Comparison of ENCODE assay signal across 21 cellular contexts in the genomic region with DNA sequence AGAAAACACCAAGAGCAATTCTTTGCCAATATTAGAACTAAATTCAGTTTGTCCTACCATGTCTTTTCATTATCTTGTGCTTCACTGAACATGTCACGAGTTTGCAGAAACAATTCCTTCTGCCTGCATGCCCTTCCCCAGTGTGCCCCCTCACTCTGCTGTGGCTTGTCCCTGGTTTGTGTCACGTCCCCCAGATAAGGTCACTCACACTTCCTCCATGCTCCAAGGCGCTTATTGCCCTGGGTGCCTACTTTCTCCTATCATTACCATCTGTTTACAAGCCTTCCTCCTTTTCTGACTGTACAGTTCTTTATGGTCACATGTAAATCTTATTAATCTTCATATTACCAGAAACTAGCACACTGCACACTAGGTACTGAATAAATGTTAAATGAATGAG.
"Had no signal": no experiment of that assay in that cellular context is flagged by ENCODE, and none has a peak within 500 bp of the region (broad histone marks: within the 10 kb centered on the region; RNA-seq: fewer than 3 reads in every experiment).

No MANE protein-coding gene starts in this region.

- H3K27me3 Mint-ChIP-seq: stimulated activated memory B cell treated with anti-CD40 and anti-IgM and Interleukin-4, amounts not matched to agents 10 μg/mL and 1 μg/mL and 100 μg/mL, for 72 hours; stimulated activated naive CD8-positive, alpha-beta T cell treated with anti-CD3 and anti-CD28 coated beads, Interleukin-15, Interleukin-2, amounts not matched to agents 100 ng/mL and 50 ng/mL, for 24 hours had no signal

- H3K27ac Mint-ChIP-seq: immature natural killer cell; natural killer cell; neural progenitor cell; stimulated activated memory B cell treated with anti-CD40 and anti-IgM and Interleukin-4, amounts not matched to agents 10 μg/mL and 1 μg/mL and 100 μg/mL, for 72 hours; stimulated activated naive CD8-positive, alpha-beta T cell treated with anti-CD3 and anti-CD28 coated beads, Interleukin-15, Interleukin-2, amounts not matched to agents 100 ng/mL and 50 ng/mL, for 24 hours had no signal

- H3K4me1 ChIP-seq: heart right ventricle, neural progenitor cell, right lobe of liver, tibial artery, upper lobe of left lung, uterus had no signal

- H3K4me3 ChIP-seq: heart right ventricle, neural progenitor cell, ovary, right lobe of liver, tibial artery, upper lobe of left lung, uterus had no signal

- H3K9me3 ChIP-seq: heart right ventricle, ovary, right lobe of liver, tibial artery, upper lobe of left lung, uterus had no signal

- H3K27ac ChIP-seq: heart right ventricle, neural progenitor cell, ovary, right lobe of liver, tibial artery, upper lobe of left lung, uterus had no signal

- H3K36me3 Mint-ChIP-seq: immature natural killer cell; natural killer cell; neural progenitor cell; stimulated activated memory B cell treated with anti-CD40 and anti-IgM and Interleukin-4, amounts not matched to agents 10 μg/mL and 1 μg/mL and 100 μg/mL, for 72 hours had no signal

- H3K9me3 Mint-ChIP-seq: neural progenitor cell had no signal

- ATAC-seq: esophagus mucosa; heart right ventricle; left cardiac atrium; left ventricle myocardium superior; natural killer cell; right lobe of liver; stimulated activated memory B cell treated with anti-CD40 and anti-IgM and Interleukin-4, amounts not matched to agents 10 μg/mL and 1 μg/mL and 100 μg/mL, for 72 hours had no signal

- DNase-seq: effector memory CD4-positive, alpha-beta T cell; heart right ventricle; hypothalamus; immature natural killer cell; kidney; left cardiac atrium; left ventricle myocardium superior; natural killer cell; nucleus accumbens; ovary; right lobe of liver; stimulated activated CD4-positive, alpha-beta T cell treated with anti-CD3 and anti-CD28 coated beads, Interleukin-15, amount 100 ng/mL, for 24 hours; stimulated activated CD4-positive, alpha-beta T cell treated with anti-CD3 and anti-CD28 coated beads, Interleukin-1b, Interleukin-23, amount 100 ng/mL, for 48 hours; stimulated activated CD4-positive, alpha-beta T cell treated with anti-CD3 and anti-CD28 coated beads, Interleukin-4, amount 100 ng/mL, for 24 hours; tibial artery; upper lobe of left lung; uterus had no signal

- H3K27me3 ChIP-seq: heart right ventricle, neural progenitor cell, ovary, right lobe of liver, tibial artery, upper lobe of left lung, uterus had no signal

- H3K4me3 Mint-ChIP-seq: immature natural killer cell; natural killer cell; neural progenitor cell; stimulated activated memory B cell treated with anti-CD40 and anti-IgM and Interleukin-4, amounts not matched to agents 10 μg/mL and 1 μg/mL and 100 μg/mL, for 72 hours; stimulated activated naive CD8-positive, alpha-beta T cell treated with anti-CD3 and anti-CD28 coated beads, Interleukin-15, Interleukin-2, amounts not matched to agents 100 ng/mL and 50 ng/mL, for 24 hours had no signal

- H3K36me3 ChIP-seq: heart right ventricle, neural progenitor cell, ovary, right lobe of liver, tibial artery, upper lobe of left lung, uterus had no signal

- H3K4me1 Mint-ChIP-seq: immature natural killer cell; natural killer cell; stimulated activated memory B cell treated with anti-CD40 and anti-IgM and Interleukin-4, amounts not matched to agents 10 μg/mL and 1 μg/mL and 100 μg/mL, for 72 hours had no signal
